ENCODE assay signal across 9 cellular contexts in the genomic region with DNA sequence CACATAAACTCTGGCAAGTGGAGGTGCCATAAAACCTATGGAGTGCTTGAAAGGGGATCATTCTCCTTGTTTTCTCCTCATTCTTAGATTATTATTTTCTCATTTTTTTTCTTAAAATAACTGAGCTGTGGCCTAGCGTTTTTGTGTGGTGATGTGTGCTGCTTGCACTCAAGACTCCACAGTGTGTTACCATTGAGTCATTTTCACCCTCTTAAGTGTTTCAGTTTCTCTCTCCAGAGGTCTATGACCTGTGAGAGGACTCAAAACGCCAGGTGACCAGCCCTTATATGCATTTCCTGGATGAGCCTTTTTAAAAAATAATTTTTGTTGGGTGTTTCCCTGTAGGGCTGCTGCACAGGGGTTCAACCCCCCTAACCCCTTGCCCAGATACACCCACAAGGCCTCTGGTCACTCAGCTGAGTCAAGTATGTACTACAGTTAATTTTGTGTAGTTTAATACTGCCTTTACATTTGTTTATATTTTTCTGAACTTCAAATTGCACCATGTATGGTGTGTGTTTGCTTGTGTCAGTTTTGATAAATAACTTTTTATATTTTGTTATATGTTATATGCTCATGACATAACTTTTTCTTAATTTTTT. TPM values are rescaled to one million over a fixed set of nuclear protein-coding genes. Genes with fewer than 3 reads are reported as not detected.
A peak's percentile ranks its signal among the peaks of the same experiment; 100 is the strongest.
DNase-seq lines count a peak whose midpoint lies in the region; ATAC-seq lines count a peak whose summit lies in the region.
"Had no signal": no experiment of that assay in that cellular context is flagged by ENCODE, and none has a peak within 500 bp of the region (broad histone marks: within the 10 kb centered on the region; RNA-seq: fewer than 3 reads in every experiment).

No MANE protein-coding gene starts in this region.

- DNase-seq in AG20443 (ENCODE audit: low spot score) (peak; percentile 9), OCI-M1 (lab: John Stamatoyannopoulos, UW) (no peak), MG63 (no peak), islet precursor cell (no peak), SIG-M5 treated with dmso at 0.1 percent for 504 hours (lab: John Stamatoyannopoulos, UW; ENCODE audit: unreplicated experiment) (no peak)
- DNase-seq in T-helper 2 cell treated with Interferon-gamma antibody and Interleukin-4, amounts not matched to agents 5 μg/mL and 100 μg/mL, for 36 hours (ENCODE audit: low spot score), result peak; percentile 21
- DNase-seq: CD4-positive, alpha-beta T cell had no signal

- no peaks in the 10 kb centered on the region for H3K27me3 ChIP-seq in MG63

- H3K9me3 Mint-ChIP-seq in T-helper 2 cell treated with Interferon-gamma antibody and Interleukin-4, amounts not matched to agents 5 μg/mL and 100 μg/mL, for 36 hours, result peaks cover 19% of the 10 kb centered on the region

- no peaks in the 10 kb centered on the region for H3K27me3 Mint-ChIP-seq in T-helper 2 cell treated with Interferon-gamma antibody and Interleukin-4, amounts not matched to agents 5 μg/mL and 100 μg/mL, for 36 hours (ENCODE audit: low read depth)
- H3K27me3 Mint-ChIP-seq: CD4-positive, alpha-beta T cell had no signal

- peaks cover 19% of the 10 kb centered on the region for H3K36me3 Mint-ChIP-seq in T-helper 2 cell treated with Interferon-gamma antibody and Interleukin-4, amounts not matched to agents 5 μg/mL and 100 μg/mL, for 36 hours (ENCODE audit: low read depth)

- peaks cover 5% of the 10 kb centered on the region; the same call in 1 of the 2 replicates for H3K9me3 ChIP-seq in MG63

- H3K4me1 Mint-ChIP-seq in T-helper 2 cell treated with Interferon-gamma antibody and Interleukin-4, amounts not matched to agents 5 μg/mL and 100 μg/mL, for 36 hours (ENCODE audit: low read depth), result peaks cover 25% of the 10 kb centered on the region

- ATAC-seq in GM19043 (IDR thresholded peaks at IDR 0.05; ENCODE audit: low read depth, unreplicated experiment), result peak; percentile 98
- ATAC-seq in HG02943 (IDR thresholded peaks at IDR 0.05; ENCODE audit: low read depth, unreplicated experiment), result peak; percentile 100

- H3K4me3 ChIP-seq in MG63, result no peak overlapping the region

- peak overlapping the region; percentile 4 for H3K4me3 Mint-ChIP-seq in T-helper 2 cell treated with Interferon-gamma antibody and Interleukin-4, amounts not matched to agents 5 μg/mL and 100 μg/mL, for 36 hours
- H3K4me3 Mint-ChIP-seq: CD4-positive, alpha-beta T cell had no signal

- no peaks in the 10 kb centered on the region for H3K36me3 ChIP-seq in MG63

- H3K27ac Mint-ChIP-seq in T-helper 2 cell treated with Interferon-gamma antibody and Interleukin-4, amounts not matched to agents 5 μg/mL and 100 μg/mL, for 36 hours, result peak overlapping the region; percentile 65
- H3K27ac Mint-ChIP-seq: CD4-positive, alpha-beta T cell had no signal

RNA-seq across cellular contexts. Expression of a gene that starts 15.4 kb away (rescaled TPM):
- total RNA-seq in MG63 (2014; rRNA removed; shearing (Covaris generic); ENCODE audit: low replicate concordance), result not detected in 2 replicates

RNA-seq across cellular contexts. Expression of a gene that starts 47.1 kb away (rescaled TPM):
- total RNA-seq in MG63 (2014; rRNA removed; shearing (Covaris generic); ENCODE audit: low replicate concordance), result 49.6 and 60.0 TPM in 2 replicates

RNA-seq across cellular contexts. Expression of a gene that starts 47.2 kb away (rescaled TPM):
- total RNA-seq in MG63 (2014; rRNA removed; shearing (Covaris generic); ENCODE audit: low replicate concordance), result 22.3 and 80.5 TPM in 2 replicates

Comparison
In these comparisons a context has a peak if more than half of its experiments do, and no peak if none do; other contexts are left out.
1. DNase-seq: peak in AG20443 (single experiment) and T-helper 2 cell treated with Interferon-gamma antibody and Interleukin-4, amounts not matched to agents 5 μg/mL and 100 μg/mL, for 36 hours (single experiment); none in OCI-M1 (single experiment), MG63 (single experiment), islet precursor cell (single experiment) and SIG-M5 treated with dmso at 0.1 percent for 504 hours (single experiment).